In the genomic region with DNA sequence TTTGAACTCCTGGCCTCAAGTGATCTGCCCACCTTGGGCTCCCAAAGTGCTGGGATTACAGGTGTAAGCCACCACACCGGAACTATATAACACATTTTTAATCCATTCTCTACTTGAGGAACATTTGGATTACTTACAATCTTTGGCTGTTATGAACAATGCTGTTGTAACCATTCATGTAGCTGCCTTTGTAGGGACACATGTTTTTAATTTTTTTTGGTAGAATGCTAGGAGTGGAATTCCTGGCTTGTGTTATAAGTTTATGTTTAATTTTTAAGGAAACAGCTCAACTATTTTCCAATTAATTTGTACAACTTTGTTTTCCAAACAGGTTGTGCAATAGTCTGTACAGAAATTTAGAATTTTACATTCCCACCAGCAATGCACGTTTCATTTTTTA, we compare ENCODE assay signal across 1 cellular context.
TF ChIP-seq lines count a peak whose summit lies in the region.

No MANE protein-coding gene starts in this region.

TF ChIP-seq in IMR-90, 13 proteins besides CTCF, POLR2A, EP300 and RAD21 (continued from another document):
- TF ChIP-seq, protein P1, sequence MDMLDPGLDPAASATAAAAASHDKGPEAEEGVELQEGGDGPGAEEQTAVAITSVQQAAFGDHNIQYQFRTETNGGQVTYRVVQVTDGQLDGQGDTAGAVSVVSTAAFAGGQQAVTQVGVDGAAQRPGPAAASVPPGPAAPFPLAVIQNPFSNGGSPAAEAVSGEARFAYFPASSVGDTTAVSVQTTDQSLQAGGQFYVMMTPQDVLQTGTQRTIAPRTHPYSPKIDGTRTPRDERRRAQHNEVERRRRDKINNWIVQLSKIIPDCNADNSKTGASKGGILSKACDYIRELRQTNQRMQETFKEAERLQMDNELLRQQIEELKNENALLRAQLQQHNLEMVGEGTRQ (IDR thresholded peaks at IDR 0.05; ENCODE audit: low read depth, low read length), result no peak
